In genomic region chrX:129790146-129790545, GRCh38 we compare ENCODE assay signal across 24 cellular contexts. TPM values are rescaled to one million over a fixed set of nuclear protein-coding genes. Genes with fewer than 3 reads are reported as not detected.
DNase-seq lines count a peak whose midpoint lies in the region; ATAC-seq and TF ChIP-seq lines count a peak whose summit lies in the region.
"Had no signal": no experiment of that assay in that cellular context is flagged by ENCODE, and none has a peak within 500 bp of the region (broad histone marks: within the 10 kb centered on the region; RNA-seq: fewer than 3 reads in every experiment).

No MANE protein-coding gene starts in this region.

- H4K20me1 ChIP-seq in OCI-LY3 (ENCODE audit: insufficient read depth, low read length) = peaks cover 30% of the 10 kb centered on the region

- no peak overlapping the region for H3K4me3 Mint-ChIP-seq in stimulated activated naive CD8-positive, alpha-beta T cell treated with anti-CD3 and anti-CD28 coated beads, Interleukin-15, Interleukin-2, amounts not matched to agents 100 ng/mL and 50 ng/mL, for 24 hours
- peak overlapping the region in 2 of 5 donors; percentile 40 to 60 for H3K4me3 Mint-ChIP-seq in immature natural killer cell
- H3K4me3 Mint-ChIP-seq: GM23338, HFFc6, nephron progenitor cell had no signal

- H3K9me3 Mint-ChIP-seq in stimulated activated naive CD8-positive, alpha-beta T cell treated with anti-CD3 and anti-CD28 coated beads, Interleukin-15, Interleukin-2, amounts not matched to agents 100 ng/mL and 50 ng/mL, for 24 hours = no peaks in the 10 kb centered on the region
- H3K9me3 Mint-ChIP-seq in immature natural killer cell = no peaks in the 10 kb centered on the region
- H3K9me3 Mint-ChIP-seq: activated naive CD4-positive, alpha-beta T cell treated with anti-CD3 and anti-CD28 coated beads, Interleukin-2, amount 50 U/mL, for 72 hours; GM23338; HFFc6 had no signal

- no peak overlapping the region for H3K4me2 ChIP-seq in OCI-LY3 (ENCODE audit: low read length)
- H3K4me2 ChIP-seq: GM23338, smooth muscle cell had no signal

- H3K79me2 ChIP-seq in OCI-LY3 (ENCODE audit: low read length) = peaks cover 32% of the 10 kb centered on the region
- H3K79me2 ChIP-seq: parathyroid adenoma had no signal

- no peak for ATAC-seq in stimulated activated naive CD8-positive, alpha-beta T cell treated with anti-CD3 and anti-CD28 coated beads, Interleukin-15, Interleukin-2, amounts not matched to agents 100 U/mL and 50 U/mL, for 24 hours
- ATAC-seq: activated naive CD4-positive, alpha-beta T cell treated with anti-CD3 and anti-CD28 coated beads, Interleukin-2, amount 50 U/mL, for 72 hours; GM23338 had no signal

- peaks cover 64% of the 10 kb centered on the region for H3K36me3 ChIP-seq in OCI-LY3 (replicated peaks; ENCODE audit: low read depth, low read length)
- H3K36me3 ChIP-seq: SJCRH30 had no signal

- H3K27ac ChIP-seq in OCI-LY3 (ENCODE audit: low read length) = no peak overlapping the region
- H3K27ac ChIP-seq: C4-2B, parathyroid adenoma, SJCRH30 had no signal

- peak; percentile 7; the same call in 1 of the 2 replicates for TF ChIP-seq CTCF in OCI-LY3 (IDR thresholded peaks at IDR 0.05; ENCODE audit: low read depth, low read length)

- no peak overlapping the region for H2AFZ ChIP-seq in OCI-LY3 (ENCODE audit: low read depth, low read length)
- H2AFZ ChIP-seq: GM23338, parathyroid adenoma had no signal

- H3K9me3 ChIP-seq in OCI-LY3 (ENCODE audit: insufficient read depth, low read length) = no peaks in the 10 kb centered on the region
- H3K9me3 ChIP-seq: SJCRH30 had no signal

- peaks cover 33% of the 10 kb centered on the region for H3K36me3 Mint-ChIP-seq in stimulated activated naive CD8-positive, alpha-beta T cell treated with anti-CD3 and anti-CD28 coated beads, Interleukin-15, Interleukin-2, amounts not matched to agents 100 ng/mL and 50 ng/mL, for 24 hours (ENCODE audit: low read depth)
- peaks cover 21 to 46% (median 32%) of the 10 kb centered on the region in 3 donors for H3K36me3 Mint-ChIP-seq in immature natural killer cell

- no peak overlapping the region for H3K4me3 ChIP-seq in OCI-LY3 (ENCODE audit: low read length)
- H3K4me3 ChIP-seq: GM23338, SJCRH30, smooth muscle cell had no signal

- H3K27ac Mint-ChIP-seq in stimulated activated naive CD8-positive, alpha-beta T cell treated with anti-CD3 and anti-CD28 coated beads, Interleukin-15, Interleukin-2, amounts not matched to agents 100 ng/mL and 50 ng/mL, for 24 hours = peak overlapping the region; percentile 75
- peak overlapping the region; percentile 82 to 94 (median 88) for H3K27ac Mint-ChIP-seq in immature natural killer cell
- H3K27ac Mint-ChIP-seq: GM23338, HFFc6, nephron progenitor cell had no signal

- H3K4me1 ChIP-seq in OCI-LY3 (ENCODE audit: low read length) = peaks cover 29% of the 10 kb centered on the region
- H3K4me1 ChIP-seq: parathyroid adenoma, SJCRH30 had no signal

- peaks cover 23% of the 10 kb centered on the region for H3K4me1 Mint-ChIP-seq in stimulated activated naive CD8-positive, alpha-beta T cell treated with anti-CD3 and anti-CD28 coated beads, Interleukin-15, Interleukin-2, amounts not matched to agents 100 ng/mL and 50 ng/mL, for 24 hours (ENCODE audit: low read depth)
- peaks cover 54 to 56% of the 10 kb centered on the region in 2 donors for H3K4me1 Mint-ChIP-seq in immature natural killer cell
- H3K4me1 Mint-ChIP-seq: GM23338 had no signal

- no peaks in the 10 kb centered on the region for H3K27me3 ChIP-seq in OCI-LY3 (ENCODE audit: low read depth, low read length)
- H3K27me3 ChIP-seq: SJCRH30 had no signal

- H3K27me3 Mint-ChIP-seq in stimulated activated naive CD8-positive, alpha-beta T cell treated with anti-CD3 and anti-CD28 coated beads, Interleukin-15, Interleukin-2, amounts not matched to agents 100 ng/mL and 50 ng/mL, for 24 hours = no peaks in the 10 kb centered on the region
- H3K27me3 Mint-ChIP-seq in immature natural killer cell (ENCODE audit: low read depth in 3 of 3) = peaks cover 0 to 11% (median 2%) of the 10 kb centered on the region in 3 donors

- DNase-seq in stimulated activated naive CD8-positive, alpha-beta T cell treated with anti-CD3 and anti-CD28 coated beads, Interleukin-15, Interleukin-2, amounts not matched to agents 100 U/mL and 50 U/mL, for 24 hours = no peak
- DNase-seq in immature natural killer cell (no peak), NCI-H226 (no peak), NCI-H774 (lab: John Stamatoyannopoulos, UW) (no peak)
- no peak for DNase-seq in central memory CD4-positive, alpha-beta T cell
- DNase-seq: activated CD4-positive, CD25-positive, alpha-beta regulatory T cell; cortex of kidney; HFFc6; Karpas-422; kidney; midbrain; NCI-H146; NCI-H510A treated with DMSO at 0.1 percent for 48 hours; nephron progenitor cell; SJCRH30; stimulated activated CD4-positive, alpha-beta T cell treated with anti-CD3 and anti-CD28 coated beads, Interleukin-2, amount 100 ng/mL, for 24 hours; trophoblast cell had no signal

- no peak overlapping the region for H3K9ac ChIP-seq in OCI-LY3 (ENCODE audit: low read length)
- H3K9ac ChIP-seq: parathyroid adenoma had no signal

RNA-seq across cellular contexts. Expression of gene SASH3, which starts 10.4 kb away (rescaled TPM):
- polyA plus RNA-seq in immature natural killer cell = 100 to 1,000 TPM; 254 to 569 (median 270) TPM
- polyA plus RNA-seq: smooth muscle cell had no signal

RNA-seq across cellular contexts. Expression of gene XPNPEP2, which starts 51.4 kb away (rescaled TPM):
- 1 to 10 TPM in 2 of 3 donors, under 1 TPM in 1; 0.60 to 2.9 (median 2.7) TPM for polyA plus RNA-seq in immature natural killer cell
- polyA plus RNA-seq: GM23338 had no signal

RNA-seq across cellular contexts. Expression of gene ZDHHC9, which starts 53.5 kb away (rescaled TPM):
- polyA plus RNA-seq in immature natural killer cell = 1 to 10 TPM; 1.4 to 2.2 (median 1.6) TPM
